13 cellular contexts compared by ENCODE assay signal in the genomic region with DNA sequence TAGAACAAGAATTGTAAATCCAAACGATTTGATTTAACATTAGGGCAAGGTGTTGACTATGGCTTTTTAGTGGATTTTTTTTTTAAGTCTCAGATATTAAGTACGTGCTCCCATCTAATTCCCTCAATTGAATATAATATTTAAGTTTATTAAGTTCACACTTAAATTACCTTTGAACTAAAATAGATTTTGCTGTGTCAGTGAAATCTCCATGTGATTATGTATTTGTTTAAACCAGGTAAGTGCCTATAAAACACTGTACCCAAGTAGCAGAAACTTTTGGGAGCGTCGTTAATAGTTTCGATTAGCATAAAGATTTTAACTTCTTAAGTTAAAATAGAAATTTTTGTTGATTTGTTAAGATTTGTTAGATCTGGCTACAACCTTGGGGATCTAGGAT. TPM values are rescaled to one million over a fixed set of nuclear protein-coding genes. Genes with fewer than 3 reads are reported as not detected.
DNase-seq lines count a peak whose midpoint lies in the region; ATAC-seq and TF ChIP-seq lines count a peak whose summit lies in the region.
"Had no signal": no experiment of that assay in that cellular context is flagged by ENCODE, and none has a peak within 500 bp of the region (broad histone marks: within the 10 kb centered on the region; RNA-seq: fewer than 3 reads in every experiment).

No MANE protein-coding gene starts in this region.

- no peaks in the 10 kb centered on the region for H3K9me3 Mint-ChIP-seq in activated naive CD4-positive, alpha-beta T cell treated with anti-CD3 and anti-CD28 coated beads for 36 hours
- no peaks in the 10 kb centered on the region for H3K9me3 Mint-ChIP-seq in activated naive CD4-positive, alpha-beta T cell treated with anti-CD3 and anti-CD28 coated beads, Interleukin-2, amount 50 U/mL, for 72 hours
- no peaks in the 10 kb centered on the region for H3K9me3 Mint-ChIP-seq in activated naive CD8-positive, alpha-beta T cell (ENCODE audit: low read depth)
- no peaks in the 10 kb centered on the region for H3K9me3 Mint-ChIP-seq in type B pancreatic cell

- H3K27ac Mint-ChIP-seq in activated naive CD4-positive, alpha-beta T cell treated with anti-CD3 and anti-CD28 coated beads for 36 hours: no peak overlapping the region
- peak overlapping the region in 1 of 2 donors; percentile 97 for H3K27ac Mint-ChIP-seq in activated naive CD4-positive, alpha-beta T cell treated with anti-CD3 and anti-CD28 coated beads, Interleukin-2, amount 50 U/mL, for 72 hours
- H3K27ac Mint-ChIP-seq in activated naive CD8-positive, alpha-beta T cell: peak overlapping the region; percentile 96
- H3K27ac Mint-ChIP-seq in type B pancreatic cell: no peak overlapping the region

- H3K4me3 ChIP-seq in lower lobe of right lung: peak overlapping the region; percentile 87

- H3K27ac ChIP-seq in lower lobe of right lung: no peak overlapping the region

- ATAC-seq in activated naive CD4-positive, alpha-beta T cell treated with anti-CD3 and anti-CD28 coated beads, Interleukin-2, amount 50 U/mL, for 72 hours: no peak
- no peak for ATAC-seq in lower lobe of right lung
- ATAC-seq: Right ventricle myocardium inferior had no signal

- H3K4me3 Mint-ChIP-seq in activated naive CD4-positive, alpha-beta T cell treated with anti-CD3 and anti-CD28 coated beads for 36 hours: peak overlapping the region; percentile 95
- peak overlapping the region; percentile 97 for H3K4me3 Mint-ChIP-seq in activated naive CD8-positive, alpha-beta T cell
- H3K4me3 Mint-ChIP-seq in type B pancreatic cell: peak overlapping the region; percentile 98

- H3K4me1 Mint-ChIP-seq in activated naive CD4-positive, alpha-beta T cell treated with anti-CD3 and anti-CD28 coated beads for 36 hours (ENCODE audit: low read depth): peaks cover 42% of the 10 kb centered on the region
- peaks cover 56% of the 10 kb centered on the region for H3K4me1 Mint-ChIP-seq in activated naive CD8-positive, alpha-beta T cell (ENCODE audit: low read depth)
- peaks cover 17% of the 10 kb centered on the region for H3K4me1 Mint-ChIP-seq in type B pancreatic cell (ENCODE audit: unreplicated experiment)

- peaks cover 16% of the 10 kb centered on the region for H3K4me1 ChIP-seq in lower lobe of right lung

- DNase-seq in activated naive CD4-positive, alpha-beta T cell treated with anti-CD3 and anti-CD28 coated beads for 36 hours: no peak
- no peak for DNase-seq in activated naive CD4-positive, alpha-beta T cell treated with anti-CD3 and anti-CD28 coated beads, Interleukin-2, amount 50 U/mL, for 72 hours (ENCODE audit: low spot score in 2 of 2)
- DNase-seq in lower lobe of right lung (no peak), type B pancreatic cell (ENCODE audit: extremely low spot score, unreplicated experiment) (no peak), putamen (ENCODE audit: low spot score) (no peak), SHP77 treated with DMSO at 0.1 percent for 48 hours (lab: John Stamatoyannopoulos, UW) (no peak), LoVo (ENCODE audit: low spot score) (no peak)
- DNase-seq: erythroblast; midbrain; NCI-H1694; stimulated activated CD4-positive, alpha-beta T cell treated with anti-CD3 and anti-CD28 coated beads, Interleukin-2, amount 100 ng/mL, for 24 hours had no signal

- TF ChIP-seq CTCF in lower lobe of right lung (IDR thresholded peaks at IDR 0.05) (no peak), type B pancreatic cell (conservative IDR thresholded peaks at IDR 0.05) (no peak)

- intact Hi-C loops in activated naive CD4-positive, alpha-beta T cell treated with anti-CD3 and anti-CD28 coated beads for 36 hours (cut with micrococcal nuclease): loop anchor here (1.0 to 10.0 kb wide), 4 partner anchors 9 to 1666 kb away; a partner anchor contains a TSS
- intact Hi-C loops in lower lobe of right lung (cut with DNase I): no loop called here

- H3K27me3 Mint-ChIP-seq in activated naive CD4-positive, alpha-beta T cell treated with anti-CD3 and anti-CD28 coated beads for 36 hours (ENCODE audit: low read depth): no peaks in the 10 kb centered on the region
- H3K27me3 Mint-ChIP-seq in activated naive CD8-positive, alpha-beta T cell: no peaks in the 10 kb centered on the region
- H3K27me3 Mint-ChIP-seq in type B pancreatic cell: no peaks in the 10 kb centered on the region

- CTCF ChIA-PET in activated naive CD4-positive, alpha-beta T cell treated with anti-CD3 and anti-CD28 coated beads for 36 hours (lab: Charles Lee): interaction anchor here (0.9 to 1.5 kb wide), 4 partner anchors 8 to 33 kb away, joined by 3 to 10 read pairs (median 4); a partner anchor contains a TSS

- H3K9me3 ChIP-seq in lower lobe of right lung: no peaks in the 10 kb centered on the region

- H3K36me3 Mint-ChIP-seq in activated naive CD4-positive, alpha-beta T cell treated with anti-CD3 and anti-CD28 coated beads for 36 hours (ENCODE audit: low read depth): peaks cover 22% of the 10 kb centered on the region
- H3K36me3 Mint-ChIP-seq in activated naive CD4-positive, alpha-beta T cell treated with anti-CD3 and anti-CD28 coated beads, Interleukin-2, amount 50 U/mL, for 72 hours: peaks cover 11 to 33% of the 10 kb centered on the region in 2 donors
- peaks cover 7% of the 10 kb centered on the region for H3K36me3 Mint-ChIP-seq in activated naive CD8-positive, alpha-beta T cell
- peaks cover 13% of the 10 kb centered on the region for H3K36me3 Mint-ChIP-seq in type B pancreatic cell

- H3K36me3 ChIP-seq in lower lobe of right lung: peaks cover 21% of the 10 kb centered on the region

- no peaks in the 10 kb centered on the region for H3K27me3 ChIP-seq in lower lobe of right lung (ENCODE audit: low read depth)

RNA-seq across cellular contexts. Expression of a gene that starts 1.6 kb away (rescaled TPM):
- 10 to 100 TPM; 13.6 to 14.6 TPM for total RNA-seq in activated naive CD4-positive, alpha-beta T cell treated with anti-CD3 and anti-CD28 coated beads for 36 hours
- total RNA-seq in activated naive CD4-positive, alpha-beta T cell treated with anti-CD3 and anti-CD28 coated beads, Interleukin-2, amount 50 U/mL, for 72 hours: 10 to 100 TPM in 1 of 2 donors, 1 to 10 TPM in 1; 9.6 to 12.5 TPM
- total RNA-seq in lower lobe of right lung (38.2 TPM), type B pancreatic cell (ENCODE audit: low replicate concordance) (24.9 and 25.6 TPM in 2 replicates)

RNA-seq across cellular contexts. Expression of a gene that starts 33.5 kb away (rescaled TPM):
- total RNA-seq in activated naive CD4-positive, alpha-beta T cell treated with anti-CD3 and anti-CD28 coated beads for 36 hours: 10 to 100 TPM; 27.1 to 27.4 TPM
- 10 to 100 TPM; 32.0 to 39.0 TPM for total RNA-seq in activated naive CD4-positive, alpha-beta T cell treated with anti-CD3 and anti-CD28 coated beads, Interleukin-2, amount 50 U/mL, for 72 hours
- total RNA-seq in lower lobe of right lung (57.7 TPM), type B pancreatic cell (ENCODE audit: low replicate concordance) (28.7 and 36.6 TPM in 2 replicates)

RNA-seq across cellular contexts. Expression of a gene that starts 45.2 kb away (rescaled TPM):
- not detected for total RNA-seq in activated naive CD4-positive, alpha-beta T cell treated with anti-CD3 and anti-CD28 coated beads for 36 hours
- not detected for total RNA-seq in activated naive CD4-positive, alpha-beta T cell treated with anti-CD3 and anti-CD28 coated beads, Interleukin-2, amount 50 U/mL, for 72 hours
- total RNA-seq in lower lobe of right lung: not detected
- not detected in 2 replicates for total RNA-seq in type B pancreatic cell (ENCODE audit: low replicate concordance)
- total RNA-seq: Right ventricle myocardium inferior had no signal
